11 cellular contexts compared by ENCODE assay signal in the genomic region with DNA sequence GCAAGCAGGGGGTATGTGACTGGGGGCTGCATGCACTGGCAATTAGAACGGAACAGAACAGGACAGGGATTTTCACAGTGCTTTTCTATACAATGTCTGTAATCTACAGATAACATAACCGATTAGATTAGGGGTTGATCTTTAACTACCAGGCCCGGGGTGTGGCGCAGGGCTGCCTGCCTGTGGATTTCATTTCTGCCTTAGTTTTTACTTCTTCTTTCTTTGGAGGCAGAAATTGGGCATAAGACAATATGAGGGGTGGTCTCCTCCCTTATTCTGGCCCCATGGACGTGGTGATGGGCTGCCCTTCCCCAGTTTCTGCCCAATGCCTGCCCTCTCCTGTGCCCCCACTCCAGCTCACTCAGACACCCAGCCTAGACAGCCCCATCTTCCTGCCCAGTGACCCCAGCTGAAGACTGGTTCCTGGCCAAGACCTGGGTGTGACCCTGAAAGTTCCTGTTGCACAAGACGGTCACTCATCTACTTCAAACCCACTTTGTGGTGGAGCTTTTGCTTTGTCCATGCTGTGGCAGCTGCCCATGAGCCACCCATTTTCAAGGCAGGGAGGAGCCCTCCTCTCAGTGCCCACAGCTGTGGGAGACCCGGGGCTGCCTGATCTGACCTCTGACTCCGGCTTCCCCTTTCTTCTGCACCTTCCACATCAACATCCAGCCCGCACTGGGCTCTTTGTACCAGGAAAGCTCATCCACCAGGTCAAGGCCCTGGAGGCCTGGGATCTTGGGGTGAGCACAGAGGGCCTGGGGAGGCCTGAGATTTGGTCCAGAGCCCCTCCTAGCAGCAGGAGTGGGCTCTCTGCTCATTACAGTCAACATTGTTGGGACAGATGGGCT. TPM values are rescaled to one million over a fixed set of nuclear protein-coding genes. Genes with fewer than 3 reads are reported as not detected.
A peak's percentile ranks its signal among the peaks of the same experiment; 100 is the strongest.
DNase-seq lines count a peak whose midpoint lies in the region; FAIRE-seq and TF ChIP-seq lines count a peak whose summit lies in the region.
"Had no signal": no experiment of that assay in that cellular context is flagged by ENCODE, and none has a peak within 500 bp of the region (broad histone marks: within the 10 kb centered on the region; RNA-seq: fewer than 3 reads in every experiment).

No MANE protein-coding gene starts in this region.

- no peak overlapping the region for H3K4ac ChIP-seq in mesendoderm (ENCODE audit: low read depth, low read length)

- H3K4me3 ChIP-seq in mesendoderm (ENCODE audit: low read length) = no peak overlapping the region

- H3K4me1 ChIP-seq in mesendoderm (ENCODE audit: control insufficient read depth, low read depth, low read length) = peaks cover 7% of the 10 kb centered on the region

- H3K36me3 ChIP-seq in mesendoderm (ENCODE audit: control insufficient read depth, insufficient read depth, low read length) = no peaks in the 10 kb centered on the region

- peak overlapping the region; percentile 76 for H2BK5ac ChIP-seq in mesendoderm (ENCODE audit: low read length)

- no peak overlapping the region for H2AK5ac ChIP-seq in mesendoderm (ENCODE audit: low read length)

- no peak overlapping the region for H4K8ac ChIP-seq in mesendoderm (ENCODE audit: low read depth, low read length)

- H3K4me2 ChIP-seq in mesendoderm (ENCODE audit: low read length) = no peak overlapping the region

- DNase-seq in CD1c-positive myeloid dendritic cell (ENCODE audit: extremely low spot score) = peak; percentile 80
- no peak for DNase-seq in mesendoderm
- DNase-seq in NCI-H2081 treated with DMSO at 0.1 percent for 48 hours (lab: John Stamatoyannopoulos, UW) = no peak
- DNase-seq in D721Med (ENCODE audit: insufficient read length, low spot score) = no peak
- DNase-seq in NCI-H526 (lab: John Stamatoyannopoulos, UW) = no peak
- DNase-seq: activated gamma-delta T cell treated with Interleukin-2 at 50 U/mL for 16 hours; hypothalamus; NK-92 treated with Interleukin-12 subunit alpha and Interleukin-12 subunit beta, amount 100 ng/mL, for 24 hours had no signal

- peak overlapping the region; percentile 66 for H3K23ac ChIP-seq in mesendoderm (ENCODE audit: low read length)

- no peak overlapping the region for H3K18ac ChIP-seq in mesendoderm (ENCODE audit: low read length)

- no peaks in the 10 kb centered on the region for H3K79me2 ChIP-seq in mesendoderm (ENCODE audit: control insufficient read depth, insufficient read depth, low read length)

- no peak overlapping the region for H2BK120ac ChIP-seq in mesendoderm (ENCODE audit: low read depth, low read length)

- H3K79me1 ChIP-seq in mesendoderm (ENCODE audit: low read length) = no peaks in the 10 kb centered on the region

- no peak for FAIRE-seq in D721Med (lab: Jason Lieb, UNC)
- FAIRE-seq: bronchial epithelial cell had no signal

- TF ChIP-seq CTCF in VCaP (conservative IDR thresholded peaks at IDR 0.05) (no peak), D721Med (IDR thresholded peaks at IDR 0.05; ENCODE audit: insufficient read depth, missing control alignments) (no peak)

- no CpG with 5 or more reads among the region's 9 CpGs for WGBS in mesendoderm (ENCODE audit: extremely low coverage, insufficient coverage, low lambda C conversion rate)

- H3K27me3 ChIP-seq in mesendoderm (ENCODE audit: insufficient read depth, low read length, poor library complexity) = peaks cover 26% of the 10 kb centered on the region

- H4K5ac ChIP-seq in mesendoderm (ENCODE audit: low read length) = no peak overlapping the region

- peak overlapping the region; percentile 61; the same call in 1 of the 2 replicates for H3K27ac ChIP-seq in VCaP
- H3K27ac ChIP-seq in mesendoderm (ENCODE audit: low read depth, low read length) = peak overlapping the region; percentile 57

- no peak overlapping the region for H2BK15ac ChIP-seq in mesendoderm (replicated peaks; ENCODE audit: low read depth)

- H3K9ac ChIP-seq in mesendoderm (ENCODE audit: low read length) = peak overlapping the region; percentile 1

- peak overlapping the region; percentile 45 for H3K56ac ChIP-seq in mesendoderm (ENCODE audit: low read length)

RNA-seq across cellular contexts. Expression of gene ALOX12B, which starts 18.6 kb away (rescaled TPM):
- 0.01 TPM for polyA plus RNA-seq in mesendoderm (2013, experiment 1 of 2)
- polyA plus RNA-seq in mesendoderm (2013, experiment 2 of 2) = 0.04 TPM
- polyA plus RNA-seq: AG04450 had no signal

RNA-seq across cellular contexts. Expression of gene ALOX15B, which starts 30.1 kb away (rescaled TPM):
- 0.03 TPM for polyA plus RNA-seq in mesendoderm (2013, experiment 1 of 2)
- polyA plus RNA-seq in mesendoderm (2013, experiment 2 of 2) = 0.07 TPM
- polyA plus RNA-seq: AG04450 had no signal

RNA-seq across cellular contexts. Expression of gene ALOXE3, which starts 49.4 kb away (rescaled TPM):
- polyA plus RNA-seq in mesendoderm (2013, experiment 1 of 2) = 0.06 TPM
- 0.04 TPM for polyA plus RNA-seq in mesendoderm (2013, experiment 2 of 2)

RNA-seq across cellular contexts. Expression of gene HES7, which starts 54.9 kb away (rescaled TPM):
- 0.10 TPM for polyA plus RNA-seq in mesendoderm (2013, experiment 1 of 2)
- 0.17 TPM for polyA plus RNA-seq in mesendoderm (2013, experiment 2 of 2)
- polyA plus RNA-seq: AG04450 had no signal
